In the genomic region with DNA sequence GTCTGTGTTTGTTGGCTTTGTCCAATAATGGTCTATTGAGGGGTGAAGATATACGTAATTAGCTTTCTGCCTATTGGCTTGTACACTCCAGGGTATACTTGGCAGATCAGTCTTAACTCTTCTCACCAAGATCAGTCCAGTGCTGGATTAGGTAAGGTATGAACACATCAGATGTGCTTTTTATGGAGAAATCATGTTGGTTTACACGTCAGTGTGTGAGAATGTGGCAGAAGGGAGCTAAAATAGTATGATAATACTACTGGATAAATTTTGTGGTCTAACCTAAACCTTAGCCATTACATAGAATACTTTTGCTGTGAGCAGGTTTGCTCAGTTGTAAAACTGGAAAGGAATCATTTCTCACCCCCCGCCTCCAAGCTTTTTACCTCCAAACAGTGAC, we compare ENCODE assay signal across 18 cellular contexts.
"Had no signal": no experiment of that assay in that cellular context is flagged by ENCODE, and none has a peak within 500 bp of the region (broad histone marks: within the 10 kb centered on the region; RNA-seq: fewer than 3 reads in every experiment).

No MANE protein-coding gene starts in this region.

- H3K27ac Mint-ChIP-seq: activated CD4-positive, alpha-beta memory T cell treated with anti-CD3 and anti-CD28 coated beads for 36 hours; endodermal cell had no signal

- H3K4me1 ChIP-seq: prostate gland had no signal

- H3K4me3 Mint-ChIP-seq: activated CD4-positive, alpha-beta memory T cell treated with anti-CD3 and anti-CD28 coated beads for 36 hours; activated T-cell treated with anti-CD3 and anti-CD28 coated beads, Interleukin-2, amount 50 U/mL, for 4 hours; endodermal cell had no signal

- H3K27me3 ChIP-seq: cardiac muscle cell, right atrium auricular region, tibial nerve had no signal

- DNase-seq: activated CD4-positive, alpha-beta memory T cell treated with anti-CD3 and anti-CD28 coated beads for 36 hours; activated CD4-positive, alpha-beta T cell treated with anti-CD3 and anti-CD28 coated beads for 1 hour; activated effector memory CD4-positive, alpha-beta T cell treated with anti-CD3 and anti-CD28 coated beads, Interleukin-2, amount 50 U/mL, for 16 hours; activated naive CD4-positive, alpha-beta T cell treated with anti-CD3 and anti-CD28 coated beads, Interleukin-2, amount 50 U/mL, for 16 hours; activated T-cell treated with anti-CD3 and anti-CD28 coated beads, Interleukin-2, amount 50 U/mL, for 4 hours; amniotic stem cell; dorsolateral prefrontal cortex; endodermal cell; heart left ventricle; kidney glomerular epithelial cell; left ventricle myocardium superior; stimulated activated CD4-positive, alpha-beta T cell treated with anti-CD3 and anti-CD28 coated beads, Interleukin-2, amount 100 ng/mL, for 24 hours; stimulated activated naive CD4-positive, alpha-beta T cell treated with Interleukin-2 at 50 U/mL for 16 hours; WERI-Rb-1 had no signal

- H3K4me3 ChIP-seq: cardiac muscle cell, dorsolateral prefrontal cortex, heart left ventricle, prostate gland, right atrium auricular region, tibial nerve had no signal

- H3K9me3 Mint-ChIP-seq: activated CD4-positive, alpha-beta memory T cell treated with anti-CD3 and anti-CD28 coated beads for 36 hours; activated T-cell treated with anti-CD3 and anti-CD28 coated beads, Interleukin-2, amount 50 U/mL, for 4 hours had no signal

- ATAC-seq: activated T-cell treated with anti-CD3 and anti-CD28 coated beads, Interleukin-2, amount 50 U/mL, for 4 hours; heart left ventricle; left ventricle myocardium superior had no signal

- H3K36me3 ChIP-seq: prostate gland had no signal

- H3K27me3 Mint-ChIP-seq: activated CD4-positive, alpha-beta memory T cell treated with anti-CD3 and anti-CD28 coated beads for 36 hours had no signal

- H3K27ac ChIP-seq: dorsolateral prefrontal cortex, heart left ventricle, prostate gland, right atrium auricular region, tibial nerve, WERI-Rb-1 had no signal

- H3K9me3 ChIP-seq: heart left ventricle, prostate gland, right atrium auricular region, tibial nerve had no signal
